Comparison of ENCODE assay signal across 14 cellular contexts in the genomic region with DNA sequence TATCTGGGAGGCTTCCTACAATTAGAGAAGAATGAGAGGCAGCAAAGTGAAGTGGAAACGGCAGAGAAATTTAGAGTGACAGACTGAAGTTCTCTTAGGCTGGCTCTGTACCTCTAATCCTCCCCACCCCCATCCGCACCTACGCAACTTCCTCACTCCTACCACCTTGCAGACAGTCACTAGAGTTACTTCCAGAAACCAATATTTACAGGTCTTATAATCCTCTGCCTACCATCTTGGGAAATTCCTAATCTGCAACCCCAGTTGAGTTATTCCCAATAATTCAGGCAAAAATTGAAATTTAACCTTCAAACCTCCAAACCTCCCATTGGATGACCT.
DNase-seq lines count a peak whose midpoint lies in the region; ATAC-seq and TF ChIP-seq lines count a peak whose summit lies in the region.
"Had no signal": no experiment of that assay in that cellular context is flagged by ENCODE, and none has a peak within 500 bp of the region (broad histone marks: within the 10 kb centered on the region; RNA-seq: fewer than 3 reads in every experiment).

No MANE protein-coding gene starts in this region.

- H3K27me3 ChIP-seq in CD8-positive, alpha-beta T cell (ENCODE audit: insufficient read depth, low read length): no peaks in the 10 kb centered on the region
- H3K27me3 ChIP-seq in hepatocyte (no peaks in the 10 kb centered on the region), H9 (ENCODE audit: insufficient read depth, low read length) (no peaks in the 10 kb centered on the region), stomach (no peaks in the 10 kb centered on the region)

- H3K36me3 ChIP-seq in CD8-positive, alpha-beta T cell (ENCODE audit: insufficient read depth, low read length): no peaks in the 10 kb centered on the region
- H3K36me3 ChIP-seq in hepatocyte (replicated peaks; ENCODE audit: insufficient read depth, low read depth): no peaks in the 10 kb centered on the region
- H3K36me3 ChIP-seq in stomach: no peaks in the 10 kb centered on the region

- no peaks in the 10 kb centered on the region for H3K9me3 ChIP-seq in CD8-positive, alpha-beta T cell (ENCODE audit: low read length)
- H3K9me3 ChIP-seq in hepatocyte (ENCODE audit: low read depth): no peaks in the 10 kb centered on the region
- H3K9me3 ChIP-seq in H9 (ENCODE audit: control insufficient read depth, low read depth, low read length): no peaks in the 10 kb centered on the region
- H3K9me3 ChIP-seq in stomach: no peaks in the 10 kb centered on the region

- H3K23ac ChIP-seq in H9 (ENCODE audit: insufficient read length, low read depth, low read length): no peak overlapping the region

- H2BK15ac ChIP-seq in H9 (ENCODE audit: low read depth, low read length): no peak overlapping the region

- H3K27ac ChIP-seq in CD8-positive, alpha-beta T cell (ENCODE audit: low read depth, low read length): no peak overlapping the region
- H3K27ac ChIP-seq in hepatocyte (peak overlapping the region; percentile 37), H9 (ENCODE audit: insufficient read length, low read depth, low read length) (no peak overlapping the region), stomach (peak overlapping the region in 1 of 5 donors; percentile 15)

- TF ChIP-seq CTCF in CD8-positive, alpha-beta T cell (IDR thresholded peaks at IDR 0.05): no peak
- TF ChIP-seq CTCF in hepatocyte (IDR thresholded peaks at IDR 0.05; ENCODE audit: poor library complexity): no peak
- TF ChIP-seq CTCF in H9 (conservative IDR thresholded peaks at IDR 0.05): no peak
- no peak for TF ChIP-seq CTCF in stomach (IDR thresholded peaks at IDR 0.05)

- no peak overlapping the region for H2AK5ac ChIP-seq in H9 (ENCODE audit: insufficient read length, low read length)

- no peak overlapping the region for H3K4me3 Mint-ChIP-seq in CD8-positive, alpha-beta T cell
- no peak overlapping the region for H3K4me3 Mint-ChIP-seq in H9

- no peak overlapping the region for H2BK120ac ChIP-seq in H9 (ENCODE audit: low read depth, low read length, poor library complexity, severe bottlenecking)

- peaks cover 21% of the 10 kb centered on the region for H3K4me1 ChIP-seq in CD8-positive, alpha-beta T cell (ENCODE audit: insufficient read depth, low read length)
- H3K4me1 ChIP-seq in hepatocyte (ENCODE audit: insufficient read depth) (peaks cover 10% of the 10 kb centered on the region), H9 (ENCODE audit: insufficient read depth, low read length) (peaks cover 13% of the 10 kb centered on the region), stomach (peaks cover 2 to 47% (median 29%) of the 10 kb centered on the region in 4 donors)

- DNase-seq in CD8-positive, alpha-beta T cell: peak in 2 of 7 experiments; percentile 7 to 27
- DNase-seq in DMS79 treated with DMSO at 0.1 percent for 48 hours (lab: John Stamatoyannopoulos, UW) (peak; percentile 79), NCI-H69 (lab: John Stamatoyannopoulos, UW) (peak; percentile 96), hepatocyte (ENCODE audit: low spot score) (no peak), H9 (no peak), stomach (no peak)
- no peak for DNase-seq in activated CD4-positive, CD25-positive, alpha-beta regulatory T cell (lab: John Stamatoyannopoulos, UW)
- DNase-seq: anterior cingulate cortex; DND-41; mesenchymal stem cell; NCI-H226; stimulated activated CD4-positive, alpha-beta T cell treated with anti-CD3 and anti-CD28 coated beads, Interleukin-2, amount 100 ng/mL, for 48 hours; stimulated activated CD8-positive, alpha-beta memory T cell treated with anti-CD3 and anti-CD28 coated beads, Interleukin-4, amount 100 ng/mL, for 48 hours; SW 1271 had no signal

- H2BK12ac ChIP-seq in H9 (ENCODE audit: insufficient read length, low read depth, low read length): no peak overlapping the region

- no peak for TF ChIP-seq POLR2A in stomach (IDR thresholded peaks at IDR 0.05)

- no peak overlapping the region for H3K27ac Mint-ChIP-seq in CD8-positive, alpha-beta T cell
- no peak overlapping the region; a peak in 1 of 7 replicates for H3K27ac Mint-ChIP-seq in H9

- H4K5ac ChIP-seq in H9 (ENCODE audit: insufficient read length, low read depth, low read length): no peak overlapping the region

- POLR2A ChIA-PET in CD8-positive, alpha-beta T cell (lab: Charles Lee): interaction anchor here (1.5 kb wide), 1 partner anchor 9 kb away, joined by 6 read pairs; no protein-coding TSS in a partner anchor

- peaks cover 32% of the 10 kb centered on the region for H3K4me1 Mint-ChIP-seq in CD8-positive, alpha-beta T cell (ENCODE audit: low read depth)
- peaks cover 29 to 36% of the 10 kb centered on the region in 2 experiments for H3K4me1 Mint-ChIP-seq in H9

- H3K23me2 ChIP-seq in H9 (ENCODE audit: insufficient read length, low read depth, low read length, poor library complexity, severe bottlenecking): no peaks in the 10 kb centered on the region

- peak; percentile 69 for ATAC-seq in CD8-positive, alpha-beta T cell

- no peak overlapping the region for H2AFZ ChIP-seq in hepatocyte
- no peak overlapping the region for H2AFZ ChIP-seq in H9 (ENCODE audit: low read length)

- no peaks in the 10 kb centered on the region for H3K9me3 Mint-ChIP-seq in CD8-positive, alpha-beta T cell
- no peaks in the 10 kb centered on the region for H3K9me3 Mint-ChIP-seq in H9

- no peak overlapping the region for H3T11ph ChIP-seq in H9 (ENCODE audit: low read length)

- H3K79me2 ChIP-seq in hepatocyte (peaks cover 94% of the 10 kb centered on the region), H9 (ENCODE audit: insufficient read depth, low read length) (peaks cover 64% of the 10 kb centered on the region)

- no peak overlapping the region for H3K4me2 ChIP-seq in hepatocyte
- no peak overlapping the region for H3K4me2 ChIP-seq in H9 (ENCODE audit: insufficient read depth, insufficient read length, low read length)

- intact Hi-C loops in CD8-positive, alpha-beta T cell (cut with DNase I, micrococcal nuclease): no loop called here
- intact Hi-C loops in stomach (cut with DNase I; ENCODE audit: low total_unique reads): no loop called here

- no peak overlapping the region for H3K4me3 ChIP-seq in CD8-positive, alpha-beta T cell (ENCODE audit: low read depth, low read length)
- no peak overlapping the region for H3K4me3 ChIP-seq in hepatocyte
- no peak overlapping the region for H3K4me3 ChIP-seq in stomach

- H3K18ac ChIP-seq in H9 (ENCODE audit: insufficient read length, low read depth, low read length): no peak overlapping the region

- no peak overlapping the region for H3K9ac ChIP-seq in H9 (ENCODE audit: extremely low read depth, insufficient read length, low read length)

- CTCF ChIA-PET in CD8-positive, alpha-beta T cell (lab: Charles Lee): no interaction called here

- no peaks in the 10 kb centered on the region for H3K27me3 Mint-ChIP-seq in CD8-positive, alpha-beta T cell (ENCODE audit: low read depth)
- H3K27me3 Mint-ChIP-seq in H9 (ENCODE audit: low read depth): no peaks in the 10 kb centered on the region

- no peak overlapping the region for H4K8ac ChIP-seq in H9 (replicated peaks; ENCODE audit: insufficient read length, low read depth, low read length)

- H2BK5ac ChIP-seq in H9 (ENCODE audit: insufficient read length, low read length): no peak overlapping the region

- H3K9me2 ChIP-seq in hepatocyte (replicated peaks; ENCODE audit: insufficient read depth): no peaks in the 10 kb centered on the region

- H3K14ac ChIP-seq in H9 (ENCODE audit: insufficient read depth, low read length): no peak overlapping the region

- H4K20me1 ChIP-seq in hepatocyte (ENCODE audit: insufficient read depth, poor library complexity, severe bottlenecking) (peaks cover 4% of the 10 kb centered on the region), H9 (ENCODE audit: control insufficient read depth, insufficient read depth, insufficient read length) (no peaks in the 10 kb centered on the region)

- TF ChIP-seq EP300 in stomach (IDR thresholded peaks at IDR 0.05): no peak

- H3K56ac ChIP-seq in H9 (ENCODE audit: insufficient read length, low read depth, low read length): no peak overlapping the region

- H3K79me1 ChIP-seq in H9 (ENCODE audit: insufficient read depth, low read depth, low read length, poor library complexity, severe bottlenecking): peaks cover 5% of the 10 kb centered on the region

- no peak overlapping the region for H3K4ac ChIP-seq in H9 (ENCODE audit: low read depth, low read length)

- no peak overlapping the region for H4K91ac ChIP-seq in H9 (ENCODE audit: insufficient read length, low read depth, low read length)

- 68% methylated on average over 3 of the region's 3 CpGs for WGBS in hepatocyte (ENCODE audit: low lambda C conversion rate, missing lambda C conversion rate)
- no CpG with 5 or more reads among the region's 3 CpGs for WGBS in H9 (ENCODE audit: extremely low coverage, insufficient read length, low lambda C conversion rate)
- 69 to 82% (median 78%) methylated on average over 3 of the region's 3 CpGs for WGBS in stomach, 5 donors

- no peak overlapping the region for H2BK20ac ChIP-seq in H9 (ENCODE audit: low read depth, low read length, poor library complexity, severe bottlenecking)

- peaks cover 3% of the 10 kb centered on the region for H3K36me3 Mint-ChIP-seq in CD8-positive, alpha-beta T cell
- H3K36me3 Mint-ChIP-seq in H9 (ENCODE audit: insufficient read depth in 1 of 3, low read depth in 3 of 3): peaks cover 7 to 12% (median 7%) of the 10 kb centered on the region in 3 experiments; a peak in 5 of 7 replicates

Comparison
In these comparisons a context has a peak if more than half of its experiments do, and no peak if none do; other contexts are left out.
1. DNase-seq: peak in DMS79 treated with DMSO at 0.1 percent for 48 hours (single experiment) and NCI-H69 (single experiment); none in hepatocyte (single experiment), activated CD4-positive, CD25-positive, alpha-beta regulatory T cell (0 of 4), H9 (single experiment) and stomach (single experiment).